ENCODE assay signal across 25 cellular contexts in the genomic region with DNA sequence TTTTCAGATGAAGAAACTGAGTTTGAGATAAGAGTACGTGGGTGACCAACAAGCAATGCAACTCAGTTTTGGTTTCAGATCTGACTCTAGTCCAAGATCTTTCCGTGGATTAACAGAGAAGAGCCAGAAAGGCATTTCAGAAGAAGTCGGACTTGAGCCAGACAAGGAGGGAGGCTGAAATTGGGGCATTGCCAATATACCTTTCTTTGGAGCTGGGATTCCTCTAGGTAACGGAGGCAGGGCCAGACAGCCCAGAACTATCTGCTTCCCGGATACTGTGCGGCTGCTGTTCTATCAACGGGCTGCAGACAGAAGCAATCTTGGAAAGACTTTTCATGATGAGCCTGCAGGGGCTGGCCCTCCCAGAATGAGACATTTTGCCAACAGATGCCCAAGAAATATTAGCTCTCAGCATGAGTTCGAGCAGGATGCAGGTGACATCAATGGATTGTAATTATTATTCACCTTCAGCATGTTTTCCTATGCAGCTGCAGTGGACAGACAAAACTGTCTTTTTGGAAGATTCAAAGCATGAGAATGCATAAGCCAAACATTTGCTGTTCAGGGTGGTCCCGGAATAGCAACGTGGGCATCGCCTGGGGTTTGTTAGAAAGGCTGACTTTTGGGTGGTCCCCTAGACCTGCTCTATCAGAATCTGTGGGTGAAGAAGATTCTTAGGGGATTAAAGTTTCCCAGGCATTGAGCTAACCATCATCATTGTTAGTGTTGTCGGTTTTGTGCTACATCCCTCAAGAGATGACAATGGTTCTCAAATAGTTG.
DNase-seq lines count a peak whose midpoint lies in the region; ATAC-seq and TF ChIP-seq lines count a peak whose summit lies in the region.
"Had no signal": no experiment of that assay in that cellular context is flagged by ENCODE, and none has a peak within 500 bp of the region (broad histone marks: within the 10 kb centered on the region; RNA-seq: fewer than 3 reads in every experiment).

No MANE protein-coding gene starts in this region.

- H3K27me3 Mint-ChIP-seq in neural progenitor cell (ENCODE audit: insufficient read depth, low read depth): peaks cover 2% of the 10 kb centered on the region

- DNase-seq in COR-L47 (lab: John Stamatoyannopoulos, UW): peak; percentile 43
- no peak for DNase-seq in Karpas-422
- DNase-seq in neural progenitor cell (ENCODE audit: low spot score): peak; percentile 27
- no peak for DNase-seq in vagina (ENCODE audit: extremely low spot score in 2 of 2)
- DNase-seq: ACHN; activated CD4-positive, alpha-beta T cell treated with anti-CD3 and anti-CD28 coated beads, Interleukin-2, amount 50 U/mL, for 4 hours; activated naive CD4-positive, alpha-beta T cell treated with anti-CD3 and anti-CD28 coated beads, Interleukin-2, amount 10 ng/mL, durations not matched to agents 7 days and 5 days; aorta; esophagus squamous epithelium; gastrocnemius medialis; hippocampal formation; immature natural killer cell; naive thymus-derived CD4-positive, alpha-beta T cell; NCI-H1694 treated with DMSO at 0.1 percent for 48 hours; occipital lobe; tibial artery had no signal

- peaks cover 4% of the 10 kb centered on the region for H3K36me3 Mint-ChIP-seq in neural progenitor cell
- H3K36me3 Mint-ChIP-seq: immature natural killer cell, memory B cell had no signal

- H3K9me2 ChIP-seq in Karpas-422 (replicated peaks; ENCODE audit: insufficient read depth, low read length): no peaks in the 10 kb centered on the region

- peak overlapping the region; percentile 80 for H3K4me2 ChIP-seq in Karpas-422 (ENCODE audit: low read depth, low read length, poor library complexity, severe bottlenecking)
- H3K4me2 ChIP-seq in neural progenitor cell: peak overlapping the region; percentile 53

- H3K4me3 ChIP-seq in Karpas-422 (ENCODE audit: low read length) (peak overlapping the region; percentile 64), neural progenitor cell (no peak overlapping the region), vagina (no peak overlapping the region)
- H3K4me3 ChIP-seq: BLaER1, SK-N-MC had no signal

- H3K4me3 Mint-ChIP-seq in neural progenitor cell: no peak overlapping the region
- H3K4me3 Mint-ChIP-seq: activated naive CD4-positive, alpha-beta T cell treated with anti-CD3 and anti-CD28 coated beads, Interleukin-2, amount 10 ng/mL, durations not matched to agents 7 days and 5 days; activated T-helper 1 cell treated with anti-CD3 and anti-CD28 coated beads, Interleukin-12 subunit alpha, Interleukin-12 subunit beta, Interleukin-2, Interleukin-4 antibody, amounts not matched to agents 30 ng/mL and 10 ng/mL and 1 ng/mL, durations not matched to agents 14 hours and 24 hours and 36 hours; dendritic cell treated with granulocyte-macrophage colony-stimulating factor and Interleukin-4, amounts not matched to agents 40 ng/mL and 50 ng/mL, for 4 days; memory B cell had no signal

- TF ChIP-seq POLR2A in vagina (IDR thresholded peaks at IDR 0.05): no peak

- H3K9me3 Mint-ChIP-seq in neural progenitor cell: peaks cover 2% of the 10 kb centered on the region
- H3K9me3 Mint-ChIP-seq: activated naive CD4-positive, alpha-beta T cell treated with anti-CD3 and anti-CD28 coated beads, Interleukin-2, amount 10 ng/mL, durations not matched to agents 7 days and 5 days; activated T-helper 1 cell treated with anti-CD3 and anti-CD28 coated beads, Interleukin-12 subunit alpha, Interleukin-12 subunit beta, Interleukin-2, Interleukin-4 antibody, amounts not matched to agents 30 ng/mL and 10 ng/mL and 1 ng/mL, durations not matched to agents 14 hours and 24 hours and 36 hours; dendritic cell treated with granulocyte-macrophage colony-stimulating factor and Interleukin-4, amounts not matched to agents 40 ng/mL and 50 ng/mL, for 4 days; immature natural killer cell; naive thymus-derived CD4-positive, alpha-beta T cell; stimulated activated naive CD8-positive, alpha-beta T cell treated with anti-CD3 and anti-CD28 coated beads, Interleukin-15, Interleukin-2, amounts not matched to agents 100 ng/mL and 50 ng/mL, for 24 hours had no signal

- peaks cover 34% of the 10 kb centered on the region for H3K4me1 Mint-ChIP-seq in neural progenitor cell

- H3K27ac Mint-ChIP-seq in neural progenitor cell: no peak overlapping the region
- H3K27ac Mint-ChIP-seq: activated naive CD4-positive, alpha-beta T cell treated with anti-CD3 and anti-CD28 coated beads, Interleukin-2, amount 10 ng/mL, durations not matched to agents 7 days and 5 days; activated T-helper 1 cell treated with anti-CD3 and anti-CD28 coated beads, Interleukin-12 subunit alpha, Interleukin-12 subunit beta, Interleukin-2, Interleukin-4 antibody, amounts not matched to agents 30 ng/mL and 10 ng/mL and 1 ng/mL, durations not matched to agents 14 hours and 24 hours and 36 hours; dendritic cell treated with granulocyte-macrophage colony-stimulating factor and Interleukin-4, amounts not matched to agents 40 ng/mL and 50 ng/mL, for 4 days; memory B cell; stimulated activated naive CD8-positive, alpha-beta T cell treated with anti-CD3 and anti-CD28 coated beads, Interleukin-15, Interleukin-2, amounts not matched to agents 100 ng/mL and 50 ng/mL, for 24 hours had no signal

- no peak for TF ChIP-seq CTCF in neural progenitor cell (IDR thresholded peaks at IDR 0.05)
- no peak for TF ChIP-seq CTCF in vagina (IDR thresholded peaks at IDR 0.05)

- H3K9ac ChIP-seq in Karpas-422 (ENCODE audit: low read length) (peak overlapping the region; percentile 78), neural progenitor cell (no peak overlapping the region)
- H3K9ac ChIP-seq: BLaER1 had no signal

- peaks cover 26% of the 10 kb centered on the region for H3F3A ChIP-seq in neural progenitor cell (ENCODE audit: low read depth)

- H2AFZ ChIP-seq in Karpas-422 (ENCODE audit: low read length) (no peak overlapping the region), neural progenitor cell (replicated peaks) (no peak overlapping the region)

- peak overlapping the region; percentile 97 for H3K27ac ChIP-seq in Karpas-422 (ENCODE audit: low read length)
- H3K27ac ChIP-seq in angular gyrus (ENCODE audit: low read depth, low read length): peak overlapping the region; percentile 90
- no peak overlapping the region for H3K27ac ChIP-seq in neural progenitor cell
- no peak overlapping the region for H3K27ac ChIP-seq in vagina
- H3K27ac ChIP-seq: BLaER1, esophagus squamous epithelium, SK-N-MC, tibial artery had no signal

- peaks cover 2% of the 10 kb centered on the region; the same call in 1 of the 2 replicates for H3K36me3 ChIP-seq in Karpas-422 (ENCODE audit: insufficient read depth, low read length)
- H3K36me3 ChIP-seq in neural progenitor cell: no peaks in the 10 kb centered on the region
- no peaks in the 10 kb centered on the region for H3K36me3 ChIP-seq in vagina
- H3K36me3 ChIP-seq: BLaER1, esophagus squamous epithelium, gastrocnemius medialis, tibial artery had no signal

- ATAC-seq in GM21737 (IDR thresholded peaks at IDR 0.05; ENCODE audit: unreplicated experiment): no peak
- ATAC-seq in GM18867 (IDR thresholded peaks at IDR 0.05; ENCODE audit: unreplicated experiment): no peak
- ATAC-seq: naive thymus-derived CD4-positive, alpha-beta T cell had no signal

- H4K20me1 ChIP-seq in Karpas-422 (ENCODE audit: insufficient read depth, low read depth, low read length): no peaks in the 10 kb centered on the region
- H4K20me1 ChIP-seq in neural progenitor cell (ENCODE audit: low read depth): peaks cover 4% of the 10 kb centered on the region

- intact Hi-C loops in vagina (cut with DNase I): no loop called here

- peaks cover 94% of the 10 kb centered on the region for H3K79me2 ChIP-seq in Karpas-422 (ENCODE audit: low read length)
- H3K79me2 ChIP-seq in neural progenitor cell (ENCODE audit: low read depth): no peaks in the 10 kb centered on the region

- H3K4me1 ChIP-seq in Karpas-422 (ENCODE audit: low read length) (peaks cover 98% of the 10 kb centered on the region), neural progenitor cell (peaks cover 32% of the 10 kb centered on the region), vagina (peaks cover 16% of the 10 kb centered on the region)

- H3K27me3 ChIP-seq in Karpas-422 (ENCODE audit: low read length) (no peaks in the 10 kb centered on the region), neural progenitor cell (no peaks in the 10 kb centered on the region), vagina (no peaks in the 10 kb centered on the region)
- H3K27me3 ChIP-seq: BLaER1, gastrocnemius medialis had no signal

- H3K9me3 ChIP-seq in Karpas-422 (ENCODE audit: low read length) (no peaks in the 10 kb centered on the region), neural progenitor cell (ENCODE audit: low read depth) (no peaks in the 10 kb centered on the region), vagina (no peaks in the 10 kb centered on the region)
- H3K9me3 ChIP-seq: BLaER1, esophagus squamous epithelium, gastrocnemius medialis, tibial artery had no signal

Comparison
In these comparisons a context has a peak if more than half of its experiments do, and no peak if none do; other contexts are left out.
1. DNase-seq: peak in COR-L47 (single experiment) and neural progenitor cell (single experiment); none in Karpas-422 (single experiment) and vagina (0 of 2).
2. H3K27ac ChIP-seq: peak in Karpas-422 (single experiment) and angular gyrus (single experiment); none in neural progenitor cell (single experiment) and vagina (single experiment).